ENCODE assay signal across 11 cellular contexts in genomic region chr19:2678043-2678671, GRCh38.
DNase-seq lines count a peak whose midpoint lies in the region; ATAC-seq and FAIRE-seq lines count a peak whose summit lies in the region.
"Had no signal": no experiment of that assay in that cellular context is flagged by ENCODE, and none has a peak within 500 bp of the region (broad histone marks: within the 10 kb centered on the region; RNA-seq: fewer than 3 reads in every experiment).

No MANE protein-coding gene starts in this region.

- peaks cover 6% of the 10 kb centered on the region for H3K36me3 Mint-ChIP-seq in dendritic cell treated with granulocyte-macrophage colony-stimulating factor and Interleukin-4, amounts not matched to agents 40 ng/mL and 50 ng/mL, for 4 days (ENCODE audit: low read depth)
- H3K36me3 Mint-ChIP-seq: immature natural killer cell had no signal

- FAIRE-seq in GM19239 (lab: Jason Lieb, UNC): peak; percentile 65
- FAIRE-seq: pancreas had no signal

- H3K4me3 ChIP-seq in BLaER1: no peak overlapping the region
- H3K4me3 ChIP-seq: pancreas had no signal

- H3K9me3 Mint-ChIP-seq in dendritic cell treated with granulocyte-macrophage colony-stimulating factor and Interleukin-4, amounts not matched to agents 40 ng/mL and 50 ng/mL, for 4 days: peaks cover 18% of the 10 kb centered on the region
- H3K9me3 Mint-ChIP-seq: immature natural killer cell had no signal

- peaks cover 77% of the 10 kb centered on the region for H3K4me1 ChIP-seq in BLaER1
- H3K4me1 ChIP-seq: pancreas had no signal

- peak overlapping the region; percentile 27; the same call in 1 of the 2 replicates for H3K9ac ChIP-seq in BLaER1

- ATAC-seq in HG03196 (IDR thresholded peaks at IDR 0.05; ENCODE audit: unreplicated experiment) (peak; percentile 52), HG03354 (IDR thresholded peaks at IDR 0.05; ENCODE audit: poor library complexity, severe bottlenecking, unreplicated experiment) (no peak), GM21390 (IDR thresholded peaks at IDR 0.05; ENCODE audit: unreplicated experiment) (no peak)
- ATAC-seq: PC-3 had no signal

- H3K27ac ChIP-seq in BLaER1: no peak overlapping the region
- H3K27ac ChIP-seq: pancreas had no signal

- no peak overlapping the region for H3K4me3 Mint-ChIP-seq in dendritic cell treated with granulocyte-macrophage colony-stimulating factor and Interleukin-4, amounts not matched to agents 40 ng/mL and 50 ng/mL, for 4 days
- H3K4me3 Mint-ChIP-seq: immature natural killer cell had no signal

- H3K27ac Mint-ChIP-seq in dendritic cell treated with granulocyte-macrophage colony-stimulating factor and Interleukin-4, amounts not matched to agents 40 ng/mL and 50 ng/mL, for 4 days: peak overlapping the region; percentile 77

- intact Hi-C loops in dendritic cell treated with granulocyte-macrophage colony-stimulating factor and Interleukin-4, amounts not matched to agents 40 ng/mL and 50 ng/mL, for 4 days (cut with micrococcal nuclease): no loop called here

- peaks cover 4% of the 10 kb centered on the region for H3K27me3 Mint-ChIP-seq in dendritic cell treated with granulocyte-macrophage colony-stimulating factor and Interleukin-4, amounts not matched to agents 40 ng/mL and 50 ng/mL, for 4 days

- H3K4me1 Mint-ChIP-seq in dendritic cell treated with granulocyte-macrophage colony-stimulating factor and Interleukin-4, amounts not matched to agents 40 ng/mL and 50 ng/mL, for 4 days (ENCODE audit: low read depth): peaks cover 59% of the 10 kb centered on the region
- H3K4me1 Mint-ChIP-seq: immature natural killer cell had no signal

- peaks cover 13% of the 10 kb centered on the region; the same call in 1 of the 2 replicates for H3K9me3 ChIP-seq in BLaER1
- H3K9me3 ChIP-seq: pancreas had no signal

- peaks cover 70% of the 10 kb centered on the region for H4K20me1 ChIP-seq in BLaER1

- no peaks in the 10 kb centered on the region for H3K27me3 ChIP-seq in BLaER1
- H3K27me3 ChIP-seq: pancreas had no signal

- DNase-seq in GM19239 (ENCODE audit: insufficient read length, low spot score): peak; percentile 65
- no peak for DNase-seq in NCI-H128 (lab: John Stamatoyannopoulos, UW; ENCODE audit: unreplicated experiment)
- DNase-seq in activated effector memory CD4-positive, alpha-beta T cell treated with anti-CD3 and anti-CD28 coated beads, Interleukin-2, amount 50 U/mL, for 16 hours: no peak
- DNase-seq: immature natural killer cell, pancreas, PC-3 had no signal

- peaks cover 84% of the 10 kb centered on the region for H3K36me3 ChIP-seq in BLaER1
- H3K36me3 ChIP-seq: pancreas had no signal

- H3K4me2 ChIP-seq in BLaER1: peak overlapping the region; percentile 47
